9 cellular contexts compared by ENCODE assay signal in the genomic region with DNA sequence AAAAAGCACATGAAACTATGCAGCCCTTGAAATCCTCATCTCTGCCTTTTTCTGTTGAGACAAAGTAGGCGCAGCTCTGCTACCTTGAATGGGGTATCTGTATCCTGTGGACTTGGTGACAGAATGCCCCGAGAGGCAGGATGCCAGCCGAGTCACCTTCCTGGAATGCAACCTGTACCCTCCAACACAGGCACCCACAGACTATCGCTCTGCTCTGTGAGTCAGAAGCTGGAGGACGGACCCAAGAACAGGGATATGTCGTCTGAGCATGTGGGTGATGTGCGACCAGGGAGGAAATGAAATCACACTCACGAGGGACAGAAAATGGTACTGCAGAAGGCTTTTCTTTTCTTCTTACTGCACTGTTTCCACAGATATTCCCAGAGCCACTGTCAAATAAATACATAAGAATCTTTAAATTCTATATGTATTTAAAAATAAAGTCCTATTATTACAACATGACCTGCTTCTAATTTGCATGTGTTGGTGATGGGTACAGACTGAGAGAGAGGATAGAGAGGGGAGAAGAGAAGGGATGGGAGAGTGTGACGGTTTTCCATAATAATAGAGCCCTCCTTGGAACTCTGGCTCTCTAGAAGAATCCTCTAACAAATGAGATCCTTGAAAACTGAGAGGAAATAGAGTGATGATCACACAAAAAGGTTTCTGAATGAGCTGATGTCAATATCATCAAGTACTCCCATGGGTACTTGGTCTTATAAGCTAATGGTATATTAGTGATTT.
DNase-seq lines count a peak whose midpoint lies in the region; ATAC-seq and TF ChIP-seq lines count a peak whose summit lies in the region.
"Had no signal": no experiment of that assay in that cellular context is flagged by ENCODE, and none has a peak within 500 bp of the region (broad histone marks: within the 10 kb centered on the region; RNA-seq: fewer than 3 reads in every experiment).

No MANE protein-coding gene starts in this region.

- intact Hi-C loops in activated CD4-positive, alpha-beta memory T cell treated with anti-CD3 and anti-CD28 coated beads for 36 hours (cut with micrococcal nuclease): no loop called here

- H3K36me3 Mint-ChIP-seq in activated CD4-positive, alpha-beta memory T cell treated with anti-CD3 and anti-CD28 coated beads for 36 hours: peaks cover 3% of the 10 kb centered on the region

- peaks cover 15% of the 10 kb centered on the region for H3K4me1 Mint-ChIP-seq in activated CD4-positive, alpha-beta memory T cell treated with anti-CD3 and anti-CD28 coated beads for 36 hours (ENCODE audit: low read depth)

- no peaks in the 10 kb centered on the region for H3K9me3 Mint-ChIP-seq in activated CD4-positive, alpha-beta memory T cell treated with anti-CD3 and anti-CD28 coated beads for 36 hours

- DNase-seq in H4 (ENCODE audit: low spot score): peak; percentile 82
- peak; percentile 68 for DNase-seq in activated CD4-positive, alpha-beta memory T cell treated with anti-CD3 and anti-CD28 coated beads for 36 hours
- DNase-seq in fibroblast of the aortic adventitia (ENCODE audit: low read depth): peak; percentile 56
- peak; percentile 44 for DNase-seq in stimulated activated CD4-positive, alpha-beta T cell treated with anti-CD3 and anti-CD28 coated beads, Interleukin-4, amount 100 ng/mL, for 1 hour
- DNase-seq in cerebellar cortex (ENCODE audit: low spot score): no peak
- no peak for DNase-seq in KBM-7
- DNase-seq in NCI-H69 (lab: John Stamatoyannopoulos, UW): no peak
- DNase-seq: NCI-H2107 had no signal

- ATAC-seq in GM18511 (IDR thresholded peaks at IDR 0.05; ENCODE audit: unreplicated experiment): no peak

- no peak overlapping the region for H3K4me3 ChIP-seq in fibroblast of the aortic adventitia (ENCODE audit: low read depth, low read length)

- POLR2A ChIA-PET in activated CD4-positive, alpha-beta memory T cell treated with anti-CD3 and anti-CD28 coated beads for 36 hours (lab: Charles Lee): no interaction called here

- no peak overlapping the region for H3K4me3 Mint-ChIP-seq in activated CD4-positive, alpha-beta memory T cell treated with anti-CD3 and anti-CD28 coated beads for 36 hours

- in situ Hi-C loops in KBM-7 (cut with MboI; ENCODE audit: low pct_unique_long_range_greater_than_20kb, low sequenced_read_pairs): no loop called here

- H3K27ac Mint-ChIP-seq in activated CD4-positive, alpha-beta memory T cell treated with anti-CD3 and anti-CD28 coated beads for 36 hours: no peak overlapping the region

- no peaks in the 10 kb centered on the region for H3K27me3 Mint-ChIP-seq in activated CD4-positive, alpha-beta memory T cell treated with anti-CD3 and anti-CD28 coated beads for 36 hours

- TF ChIP-seq CTCF in fibroblast of the aortic adventitia (IDR thresholded peaks at IDR 0.05; ENCODE audit: insufficient read depth, low read length): no peak

- CTCF ChIA-PET in activated CD4-positive, alpha-beta memory T cell treated with anti-CD3 and anti-CD28 coated beads for 36 hours (lab: Charles Lee): interaction anchor here (0.6 kb wide), 1 partner anchor 37 kb away, joined by 3 read pairs; no protein-coding TSS in a partner anchor

Comparison
In these comparisons a context has a peak if more than half of its experiments do, and no peak if none do; other contexts are left out.
1. DNase-seq: peak in H4 (single experiment), activated CD4-positive, alpha-beta memory T cell treated with anti-CD3 and anti-CD28 coated beads for 36 hours (single experiment), fibroblast of the aortic adventitia (single experiment) and stimulated activated CD4-positive, alpha-beta T cell treated with anti-CD3 and anti-CD28 coated beads, Interleukin-4, amount 100 ng/mL, for 1 hour (single experiment); none in cerebellar cortex (single experiment), KBM-7 (single experiment) and NCI-H69 (single experiment).